Comparison of ENCODE assay signal across 9 cellular contexts in the genomic region with DNA sequence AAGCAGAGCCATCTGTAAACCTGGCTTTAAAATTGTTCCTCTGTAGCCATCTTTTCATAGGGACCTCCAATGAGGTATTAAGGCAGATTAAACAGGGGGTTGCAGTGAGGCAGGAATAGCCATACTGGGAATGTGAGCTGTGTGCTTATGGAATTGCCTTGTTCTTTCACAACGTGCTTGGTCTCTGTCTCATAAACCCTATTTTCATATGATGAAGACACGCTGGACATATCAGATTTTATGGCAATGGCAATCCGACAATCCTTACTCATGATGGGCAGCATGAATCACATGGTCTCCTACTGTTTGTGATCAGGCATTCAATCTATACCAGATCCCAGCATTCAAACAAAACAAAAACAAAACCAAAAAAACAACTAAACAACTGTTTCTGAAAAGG.
"Had no signal": no experiment of that assay in that cellular context is flagged by ENCODE, and none has a peak within 500 bp of the region (broad histone marks: within the 10 kb centered on the region; RNA-seq: fewer than 3 reads in every experiment).

No MANE protein-coding gene starts in this region.

- DNase-seq: GM23248, GOT3, H7, HCEC 1CT, HFFc6, KBM-7 had no signal

- H3K27ac ChIP-seq: GM23248, HL-60 had no signal

- H3K27ac Mint-ChIP-seq: HFFc6, IgD-negative memory B cell had no signal

- H3K4me1 Mint-ChIP-seq: IgD-negative memory B cell had no signal

- H3K4me3 Mint-ChIP-seq: HFFc6, IgD-negative memory B cell had no signal

- H3K9ac ChIP-seq: GM23248 had no signal

- H2AFZ ChIP-seq: GM23248 had no signal

- H3K27me3 Mint-ChIP-seq: IgD-negative memory B cell had no signal

- H3K4me3 ChIP-seq: GM23248 had no signal

- H3K9me3 Mint-ChIP-seq: HFFc6, IgD-negative memory B cell had no signal

- H3K36me3 Mint-ChIP-seq: IgD-negative memory B cell had no signal

- ATAC-seq: HepG2 had no signal
